13 cellular contexts compared by ENCODE assay signal in the genomic region with DNA sequence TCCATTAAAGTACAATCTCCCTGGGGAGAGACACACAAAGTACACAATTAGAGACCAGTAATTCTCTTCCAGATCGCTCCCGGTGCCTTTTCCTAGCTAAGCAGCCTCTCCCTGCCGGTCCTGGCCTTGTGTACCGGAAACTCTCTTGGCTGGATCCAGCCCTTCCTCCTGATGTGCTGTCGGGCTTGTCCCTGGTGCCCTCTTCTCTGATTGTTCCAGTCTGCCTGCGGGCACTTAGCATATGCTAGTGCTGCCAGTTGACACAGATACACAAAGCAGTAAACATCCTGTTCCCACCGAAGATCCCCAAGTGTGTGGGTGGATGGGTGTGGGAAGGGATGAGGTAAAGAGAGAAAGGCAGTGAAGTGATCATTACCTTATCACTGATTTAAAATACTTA. TPM values are rescaled to one million over a fixed set of nuclear protein-coding genes. Genes with fewer than 3 reads are reported as not detected.
A peak's percentile ranks its signal among the peaks of the same experiment; 100 is the strongest.
DNase-seq lines count a peak whose midpoint lies in the region; ATAC-seq, FAIRE-seq and TF ChIP-seq lines count a peak whose summit lies in the region.
"Had no signal": no experiment of that assay in that cellular context is flagged by ENCODE, and none has a peak within 500 bp of the region (broad histone marks: within the 10 kb centered on the region; RNA-seq: fewer than 3 reads in every experiment).

No MANE protein-coding gene starts in this region.

- intact Hi-C loops in pancreas (cut with DNase I), result no loop called here

- H3K36me3 Mint-ChIP-seq in activated naive CD8-positive, alpha-beta T cell treated with anti-CD3 and anti-CD28 coated beads, Interleukin-2, amount 10 ng/mL, durations not matched to agents 7 days and 5 days, result peaks cover 13% of the 10 kb centered on the region
- H3K36me3 Mint-ChIP-seq in activated naive CD8-positive, alpha-beta T cell treated with anti-CD3 and anti-CD28 coated beads for 36 hours, result peaks cover 19% of the 10 kb centered on the region
- peaks cover 24% of the 10 kb centered on the region for H3K36me3 Mint-ChIP-seq in activated CD8-positive, alpha-beta T cell treated with anti-CD3 and anti-CD28 coated beads, Interleukin-2, amount 10 ng/mL, durations not matched to agents 7 days and 5 days (ENCODE audit: low read depth)
- peaks cover 31 to 47% of the 10 kb centered on the region in 2 donors for H3K36me3 Mint-ChIP-seq in stimulated activated naive B cell treated with anti-CD40 and anti-IgM and Interleukin-4, amounts not matched to agents 10 μg/mL and 1 μg/mL and 100 μg/mL, for 72 hours

- H3K27me3 Mint-ChIP-seq in activated naive CD8-positive, alpha-beta T cell treated with anti-CD3 and anti-CD28 coated beads, Interleukin-2, amount 10 ng/mL, durations not matched to agents 7 days and 5 days, result no peaks in the 10 kb centered on the region
- H3K27me3 Mint-ChIP-seq in activated naive CD8-positive, alpha-beta T cell treated with anti-CD3 and anti-CD28 coated beads for 36 hours, result no peaks in the 10 kb centered on the region
- H3K27me3 Mint-ChIP-seq in activated CD8-positive, alpha-beta T cell treated with anti-CD3 and anti-CD28 coated beads, Interleukin-2, amount 10 ng/mL, durations not matched to agents 7 days and 5 days (ENCODE audit: low read depth), result no peaks in the 10 kb centered on the region
- peaks cover 0 to 8% of the 10 kb centered on the region in 2 donors for H3K27me3 Mint-ChIP-seq in stimulated activated naive B cell treated with anti-CD40 and anti-IgM and Interleukin-4, amounts not matched to agents 10 μg/mL and 1 μg/mL and 100 μg/mL, for 72 hours

- H3K4me1 ChIP-seq in iPS-18a (ENCODE audit: control insufficient read depth, low read depth, low read length) (peaks cover 54% of the 10 kb centered on the region), pancreas (no peaks in the 10 kb centered on the region)

- peaks cover 19% of the 10 kb centered on the region for H3K4me1 Mint-ChIP-seq in activated naive CD8-positive, alpha-beta T cell treated with anti-CD3 and anti-CD28 coated beads, Interleukin-2, amount 10 ng/mL, durations not matched to agents 7 days and 5 days
- H3K4me1 Mint-ChIP-seq in activated naive CD8-positive, alpha-beta T cell treated with anti-CD3 and anti-CD28 coated beads for 36 hours, result peaks cover 53% of the 10 kb centered on the region
- peaks cover 36% of the 10 kb centered on the region for H3K4me1 Mint-ChIP-seq in activated CD8-positive, alpha-beta T cell treated with anti-CD3 and anti-CD28 coated beads, Interleukin-2, amount 10 ng/mL, durations not matched to agents 7 days and 5 days (ENCODE audit: low read depth)
- peaks cover 21 to 49% of the 10 kb centered on the region in 2 donors for H3K4me1 Mint-ChIP-seq in stimulated activated naive B cell treated with anti-CD40 and anti-IgM and Interleukin-4, amounts not matched to agents 10 μg/mL and 1 μg/mL and 100 μg/mL, for 72 hours

- DNase-seq in activated naive CD8-positive, alpha-beta T cell treated with anti-CD3 and anti-CD28 coated beads, Interleukin-2, amount 10 ng/mL, durations not matched to agents 7 days and 5 days, result no peak
- no peak for DNase-seq in activated naive CD8-positive, alpha-beta T cell treated with anti-CD3 and anti-CD28 coated beads for 36 hours
- DNase-seq in activated CD8-positive, alpha-beta T cell treated with anti-CD3 and anti-CD28 coated beads, Interleukin-2, amount 10 ng/mL, durations not matched to agents 7 days and 5 days, result no peak
- DNase-seq in stimulated activated naive B cell treated with anti-CD40 and anti-IgM and Interleukin-4, amounts not matched to agents 10 μg/mL and 1 μg/mL and 100 μg/mL, for 72 hours, result no peak
- DNase-seq in frontal cortex (ENCODE audit: low spot score in 2 of 2), result no peak
- no peak for DNase-seq in putamen (ENCODE audit: low spot score)
- DNase-seq in pancreas, result no peak
- DNase-seq: activated CD4-positive, CD25-positive, alpha-beta regulatory T cell treated with anti-CD3 and anti-CD28 coated beads, Interleukin-2, amount 50 U/mL, for 72 hours; amygdala; GOT3; KG1; NCI-H226 had no signal

- ATAC-seq in activated naive CD8-positive, alpha-beta T cell treated with anti-CD3 and anti-CD28 coated beads, Interleukin-2, amount 10 ng/mL, durations not matched to agents 7 days and 5 days (ENCODE audit: low read depth), result no peak
- ATAC-seq in activated CD8-positive, alpha-beta T cell treated with anti-CD3 and anti-CD28 coated beads, Interleukin-2, amount 10 ng/mL, durations not matched to agents 7 days and 5 days, result no peak
- ATAC-seq in stimulated activated naive B cell treated with anti-CD40 and anti-IgM and Interleukin-4, amounts not matched to agents 10 μg/mL and 1 μg/mL and 100 μg/mL, for 72 hours (replicated peaks), result no peak
- ATAC-seq in pancreas, result no peak

- CTCF ChIA-PET in activated CD8-positive, alpha-beta T cell treated with anti-CD3 and anti-CD28 coated beads, Interleukin-2, amount 10 ng/mL, durations not matched to agents 7 days and 5 days (lab: Charles Lee), result no interaction called here

- H3K9me3 Mint-ChIP-seq in activated naive CD8-positive, alpha-beta T cell treated with anti-CD3 and anti-CD28 coated beads, Interleukin-2, amount 10 ng/mL, durations not matched to agents 7 days and 5 days, result no peaks in the 10 kb centered on the region
- no peaks in the 10 kb centered on the region for H3K9me3 Mint-ChIP-seq in activated naive CD8-positive, alpha-beta T cell treated with anti-CD3 and anti-CD28 coated beads for 36 hours
- no peaks in the 10 kb centered on the region for H3K9me3 Mint-ChIP-seq in activated CD8-positive, alpha-beta T cell treated with anti-CD3 and anti-CD28 coated beads, Interleukin-2, amount 10 ng/mL, durations not matched to agents 7 days and 5 days (ENCODE audit: insufficient read depth)
- peaks cover 0 to 2% of the 10 kb centered on the region in 2 donors for H3K9me3 Mint-ChIP-seq in stimulated activated naive B cell treated with anti-CD40 and anti-IgM and Interleukin-4, amounts not matched to agents 10 μg/mL and 1 μg/mL and 100 μg/mL, for 72 hours

- H3K36me3 ChIP-seq in iPS-18a (ENCODE audit: control insufficient read depth, low read depth, low read length) (no peaks in the 10 kb centered on the region), pancreas (no peaks in the 10 kb centered on the region)

- no peak for TF ChIP-seq CTCF in pancreas (IDR thresholded peaks at IDR 0.05)

- peak overlapping the region; percentile 22 for H3K4me3 Mint-ChIP-seq in activated naive CD8-positive, alpha-beta T cell treated with anti-CD3 and anti-CD28 coated beads, Interleukin-2, amount 10 ng/mL, durations not matched to agents 7 days and 5 days
- H3K4me3 Mint-ChIP-seq in activated naive CD8-positive, alpha-beta T cell treated with anti-CD3 and anti-CD28 coated beads for 36 hours, result no peak overlapping the region
- H3K4me3 Mint-ChIP-seq in activated CD8-positive, alpha-beta T cell treated with anti-CD3 and anti-CD28 coated beads, Interleukin-2, amount 10 ng/mL, durations not matched to agents 7 days and 5 days, result peak overlapping the region; percentile 10
- peak overlapping the region; percentile 6 to 17 for H3K4me3 Mint-ChIP-seq in stimulated activated naive B cell treated with anti-CD40 and anti-IgM and Interleukin-4, amounts not matched to agents 10 μg/mL and 1 μg/mL and 100 μg/mL, for 72 hours

- H3K27ac ChIP-seq in iPS-18a (ENCODE audit: low read length) (no peak overlapping the region), pancreas (no peak overlapping the region)

- WGBS in pancreas, 2 donors, result 64 to 66% methylated on average over 7 of the region's 7 CpGs

- no peak for FAIRE-seq in frontal cortex (lab: Jason Lieb, UNC)
- no peak for FAIRE-seq in pancreas (lab: Jason Lieb, UNC)

- no peak overlapping the region for H3K27ac Mint-ChIP-seq in activated naive CD8-positive, alpha-beta T cell treated with anti-CD3 and anti-CD28 coated beads, Interleukin-2, amount 10 ng/mL, durations not matched to agents 7 days and 5 days
- H3K27ac Mint-ChIP-seq in activated naive CD8-positive, alpha-beta T cell treated with anti-CD3 and anti-CD28 coated beads for 36 hours, result no peak overlapping the region
- H3K27ac Mint-ChIP-seq in activated CD8-positive, alpha-beta T cell treated with anti-CD3 and anti-CD28 coated beads, Interleukin-2, amount 10 ng/mL, durations not matched to agents 7 days and 5 days, result no peak overlapping the region
- H3K27ac Mint-ChIP-seq in stimulated activated naive B cell treated with anti-CD40 and anti-IgM and Interleukin-4, amounts not matched to agents 10 μg/mL and 1 μg/mL and 100 μg/mL, for 72 hours, result no peak overlapping the region

- H3K4me3 ChIP-seq in iPS-18a (ENCODE audit: low read length) (peak overlapping the region; percentile 67), pancreas (no peak overlapping the region)

- H3K9ac ChIP-seq in iPS-18a (ENCODE audit: low read length), result peak overlapping the region; percentile 44

- H3K27me3 ChIP-seq in iPS-18a (ENCODE audit: control insufficient read depth, insufficient read depth, low read length) (peaks cover 18% of the 10 kb centered on the region), pancreas (peaks cover 0 to 13% (median 0%) of the 10 kb centered on the region in 4 donors)

- H3K9me3 ChIP-seq in iPS-18a (ENCODE audit: control insufficient read depth, low read depth, low read length) (no peaks in the 10 kb centered on the region), pancreas (no peaks in the 10 kb centered on the region)

- POLR2A ChIA-PET in activated naive CD8-positive, alpha-beta T cell treated with anti-CD3 and anti-CD28 coated beads, Interleukin-2, amount 10 ng/mL, durations not matched to agents 7 days and 5 days (lab: Charles Lee), result no interaction called here
- POLR2A ChIA-PET in activated CD8-positive, alpha-beta T cell treated with anti-CD3 and anti-CD28 coated beads, Interleukin-2, amount 10 ng/mL, durations not matched to agents 7 days and 5 days (lab: Charles Lee), result interaction anchor here (0.6 kb wide), 1 partner anchor 10 kb away, joined by 3 read pairs; a partner anchor contains a TSS

RNA-seq across cellular contexts. Expression of a gene that starts 9.7 kb away (rescaled TPM):
- total RNA-seq in activated naive CD8-positive, alpha-beta T cell treated with anti-CD3 and anti-CD28 coated beads, Interleukin-2, amount 10 ng/mL, durations not matched to agents 7 days and 5 days, result 10 to 100 TPM in 1 of 2 experiments, 1 to 10 TPM in 1; 9.3 to 10.0 TPM
- total RNA-seq in activated naive CD8-positive, alpha-beta T cell treated with anti-CD3 and anti-CD28 coated beads for 36 hours, result 1 to 10 TPM; 5.8 to 5.9 TPM
- total RNA-seq in activated CD8-positive, alpha-beta T cell treated with anti-CD3 and anti-CD28 coated beads, Interleukin-2, amount 10 ng/mL, durations not matched to agents 7 days and 5 days, result 10 to 100 TPM in 1 of 2 experiments, 1 to 10 TPM in 1; 9.9 to 10.3 TPM
- total RNA-seq in frontal cortex (1.6 TPM), pancreas (1 to 10 TPM in 4 of 6 donors, under 1 TPM in 2; 0.59 to 2.8 (median 1.5) TPM)
- polyA plus RNA-seq in pancreas, result 1 to 10 TPM in 1 of 2 donors, under 1 TPM in 1; 0.30 to 2.3 TPM
